8 cellular contexts compared by ENCODE assay signal in genomic region chr17:20121359-20122235, GRCh38.
DNase-seq lines count a peak whose midpoint lies in the region; ATAC-seq, FAIRE-seq and TF ChIP-seq lines count a peak whose summit lies in the region.

No MANE protein-coding gene starts in this region.

- no peak overlapping the region for H3K4me2 ChIP-seq in KMS-11

- no peak for FAIRE-seq in urothelium cell line (lab: Jason Lieb, UNC)

- TF ChIP-seq CTCF in KMS-11 (conservative IDR thresholded peaks at IDR 0.05; ENCODE audit: low read depth, low read length): peak; percentile 82
- TF ChIP-seq CTCF in heart left ventricle (IDR thresholded peaks at IDR 0.05): peak; percentile 76 to 94 (median 88)
- peak; percentile 77 for TF ChIP-seq CTCF in psoas muscle (IDR thresholded peaks at IDR 0.05)

- TF ChIP-seq POLR2A in heart left ventricle (IDR thresholded peaks at IDR 0.05): no peak

- H2AFZ ChIP-seq in KMS-11 (ENCODE audit: low read depth): no peak overlapping the region

- no peaks in the 10 kb centered on the region for H3K79me2 ChIP-seq in KMS-11 (ENCODE audit: insufficient read depth, low read depth)

- H3K4me1 ChIP-seq in KMS-11 (ENCODE audit: low read depth, poor library complexity, severe bottlenecking): peaks cover 5% of the 10 kb centered on the region
- peaks cover 9% of the 10 kb centered on the region for H3K4me1 ChIP-seq in adipocyte (ENCODE audit: control insufficient read depth, insufficient read depth, low read length)
- peaks cover 0 to 28% (median 7%) of the 10 kb centered on the region in 12 donors for H3K4me1 ChIP-seq in heart left ventricle
- peaks cover 10% of the 10 kb centered on the region for H3K4me1 ChIP-seq in psoas muscle

- H3K4me3 ChIP-seq in KMS-11 (IDR thresholded peaks at IDR 0.05; ENCODE audit: insufficient read depth, low read depth, low read length) (no peak overlapping the region), adipocyte (ENCODE audit: low read length) (no peak overlapping the region), heart left ventricle (no peak overlapping the region), psoas muscle (no peak overlapping the region)

- H3K9me3 ChIP-seq in adipocyte (ENCODE audit: control insufficient read depth, low read length): no peaks in the 10 kb centered on the region
- H3K9me3 ChIP-seq in heart left ventricle: no peaks in the 10 kb centered on the region
- no peaks in the 10 kb centered on the region for H3K9me3 ChIP-seq in psoas muscle

- DNase-seq in D341Med (ENCODE audit: low spot score) (peak; percentile 57), T follicular helper cell (ENCODE audit: low read depth) (peak; percentile 51), adipocyte (ENCODE audit: low read depth) (peak; percentile 78), heart left ventricle (peak in 4 of 5 donors; percentile 45 to 57 (median 49)), psoas muscle (peak; percentile 47 to 59), urothelium cell line (ENCODE audit: low spot score) (peak; percentile 72)

- no peaks in the 10 kb centered on the region for H3K36me3 ChIP-seq in KMS-11 (ENCODE audit: insufficient read depth)
- no peaks in the 10 kb centered on the region for H3K36me3 ChIP-seq in adipocyte (ENCODE audit: control insufficient read depth, insufficient read depth, low read length, severe bottlenecking)
- peaks cover 0 to 5% (median 0%) of the 10 kb centered on the region in 9 donors for H3K36me3 ChIP-seq in heart left ventricle
- H3K36me3 ChIP-seq in psoas muscle (ENCODE audit: insufficient read depth in 1 of 2, low read depth in 1 of 2): no peaks in the 10 kb centered on the region

- H3K9ac ChIP-seq in KMS-11 (no peak overlapping the region), adipocyte (ENCODE audit: low read length) (no peak overlapping the region)

- intact Hi-C loops in heart left ventricle (cut with DNase I): loop anchor here (5.0 to 10.0 kb wide), 5 partner anchors 103 to 203 kb away; no protein-coding TSS in a partner anchor
- intact Hi-C loops in psoas muscle (cut with DNase I): loop anchor here (5.0 to 10.0 kb wide), 2 partner anchors 129 to 193 kb away; no protein-coding TSS in a partner anchor

- ATAC-seq in heart left ventricle (peak; percentile 41 to 80 (median 68)), psoas muscle (peak in 2 of 4 donors; percentile 35 to 62), HG02678 (IDR thresholded peaks at IDR 0.05; ENCODE audit: unreplicated experiment) (no peak)

- 46 to 57% (median 51%) methylated on average over 11 of the region's 11 CpGs for WGBS in heart left ventricle, 4 donors
- 36 to 45% (median 39%) methylated on average over 11 of the region's 11 CpGs for WGBS in psoas muscle, 3 donors

- H4K20me1 ChIP-seq in KMS-11 (ENCODE audit: insufficient read depth): no peaks in the 10 kb centered on the region

- H3K27ac ChIP-seq in KMS-11: no peak overlapping the region
- H3K27ac ChIP-seq in heart left ventricle: no peak overlapping the region
- H3K27ac ChIP-seq in psoas muscle: no peak overlapping the region

- H3K27me3 ChIP-seq in KMS-11 (ENCODE audit: insufficient read depth, low read depth): no peaks in the 10 kb centered on the region
- H3K27me3 ChIP-seq in adipocyte (replicated peaks; ENCODE audit: control insufficient read depth, insufficient read depth, low read length): no peaks in the 10 kb centered on the region
- H3K27me3 ChIP-seq in heart left ventricle: no peaks in the 10 kb centered on the region
- H3K27me3 ChIP-seq in psoas muscle (ENCODE audit: insufficient read depth in 3 of 3, low read length in 2 of 3): no peaks in the 10 kb centered on the region
